Comparison of ENCODE assay signal across 9 cellular contexts in genomic region chr21:36419996-36420395, GRCh38. TPM values are rescaled to one million over a fixed set of nuclear protein-coding genes. Genes with fewer than 3 reads are reported as not detected.
DNase-seq lines count a peak whose midpoint lies in the region; ATAC-seq, FAIRE-seq and TF ChIP-seq lines count a peak whose summit lies in the region.
"Had no signal": no experiment of that assay in that cellular context is flagged by ENCODE, and none has a peak within 500 bp of the region (broad histone marks: within the 10 kb centered on the region; RNA-seq: fewer than 3 reads in every experiment).

No MANE protein-coding gene starts in this region.

- H3K36me3 Mint-ChIP-seq in Caco-2 (ENCODE audit: insufficient read depth, unreplicated experiment) (peaks cover 11% of the 10 kb centered on the region), memory B cell (peaks cover 7% of the 10 kb centered on the region)

- DNase-seq in Caco-2 (peak; percentile 77 to 80), NCI-H510A treated with DMSO at 0.1 percent for 48 hours (lab: John Stamatoyannopoulos, UW) (peak; percentile 59), endothelial cell of umbilical vein (ENCODE audit: low read depth, low spot score) (peak; percentile 93), memory B cell (ENCODE audit: low spot score in 2 of 2) (peak in 1 of 2 donors; percentile 19)
- DNase-seq in activated CD4-positive, alpha-beta T cell treated with anti-CD3 and anti-CD28 coated beads, Interleukin-2, amount 50 U/mL, for 4 hours: peak; percentile 12 to 25
- peak; percentile 13 for DNase-seq in stimulated activated CD8-positive, alpha-beta memory T cell treated with anti-CD3 and anti-CD28 coated beads, Interleukin-7, amount 100 ng/mL, for 1 hour (ENCODE audit: low read depth in 2 of 2)

- no peaks in the 10 kb centered on the region for H3K79me2 ChIP-seq in endothelial cell of umbilical vein (ENCODE audit: control insufficient read depth, insufficient read depth, low read length)

- H3K4me3 ChIP-seq in Caco-2 (ENCODE audit: low read depth, low read length): no peak overlapping the region
- H3K4me3 ChIP-seq in endothelial cell of umbilical vein (replicated peaks in 1 of 3; ENCODE audit: insufficient read depth in 1 of 3, low read depth in 1 of 3, low read length in 3 of 3): no peak overlapping the region

- H3K9me1 ChIP-seq in endothelial cell of umbilical vein (replicated peaks; ENCODE audit: control insufficient read depth, extremely low read depth, insufficient read depth, low read length): no peaks in the 10 kb centered on the region

- H3K9me3 ChIP-seq in Caco-2 (no peaks in the 10 kb centered on the region), endothelial cell of umbilical vein (replicated peaks; ENCODE audit: control insufficient read depth, insufficient read depth, low read length) (no peaks in the 10 kb centered on the region)

- no peak overlapping the region for H2AFZ ChIP-seq in endothelial cell of umbilical vein (ENCODE audit: low read depth, low read length)

- no peak overlapping the region for H3K27ac ChIP-seq in endothelial cell of umbilical vein (ENCODE audit: insufficient read depth, low read depth, low read length)

- H3K4me1 Mint-ChIP-seq in Caco-2 (ENCODE audit: low read depth, unreplicated experiment) (no peaks in the 10 kb centered on the region), memory B cell (no peaks in the 10 kb centered on the region)
- H3K4me1 Mint-ChIP-seq: IgD-negative memory B cell had no signal

- TF ChIP-seq POLR2A in endothelial cell of umbilical vein (IDR thresholded peaks at IDR 0.05; ENCODE audit: low read depth, low read length): no peak

- no peak overlapping the region for H3K9ac ChIP-seq in endothelial cell of umbilical vein (replicated peaks; ENCODE audit: extremely low read depth, insufficient read depth, low read length)

- POLR2A ChIA-PET in Caco-2 (lab: Charles Lee): interaction anchor here (0.6 kb wide), 1 partner anchor 987 kb away, joined by 4 read pairs; no protein-coding TSS in a partner anchor
- POLR2A ChIA-PET in endothelial cell of umbilical vein (lab: Charles Lee): no interaction called here

- H3K4me1 ChIP-seq in Caco-2: no peaks in the 10 kb centered on the region
- peaks cover 2% of the 10 kb centered on the region for H3K4me1 ChIP-seq in endothelial cell of umbilical vein (ENCODE audit: control insufficient read depth, extremely low read depth, insufficient read depth, low read length)

- no peaks in the 10 kb centered on the region for H3K27me3 Mint-ChIP-seq in Caco-2 (ENCODE audit: insufficient read depth, unreplicated experiment)
- no peaks in the 10 kb centered on the region for H3K27me3 Mint-ChIP-seq in memory B cell
- H3K27me3 Mint-ChIP-seq: IgD-negative memory B cell had no signal

- intact Hi-C loops in Caco-2 (cut with micrococcal nuclease; ENCODE audit: unreplicated experiment) (loop anchor here (1.0 to 5.0 kb wide), 2 partner anchors 60 to 507 kb away; partner anchors contain the start of gene CLDN14), endothelial cell of umbilical vein (cut with micrococcal nuclease) (loop anchor here (1.0 to 5.0 kb wide), 7 partner anchors 85 to 507 kb away; no protein-coding TSS in a partner anchor)

- dilution Hi-C loops in endothelial cell of umbilical vein (cut with MboI; ENCODE audit: extremely low pct_ligation_motif_present, low sequenced_read_pairs): no loop called here

- peak; percentile 97 for FAIRE-seq in endothelial cell of umbilical vein (lab: Jason Lieb, UNC)

- CTCF ChIA-PET in Caco-2 (lab: Charles Lee): no interaction called here
- CTCF ChIA-PET in endothelial cell of umbilical vein (lab: Charles Lee): interaction anchor here (0.6 to 2.0 kb wide), 11 partner anchors 9 to 508 kb away, joined by 3 to 11 read pairs (median 6); no protein-coding TSS in a partner anchor

- H3K27me3 ChIP-seq in Caco-2 (replicated peaks; ENCODE audit: control insufficient read depth, insufficient read depth, low read length) (no peaks in the 10 kb centered on the region), endothelial cell of umbilical vein (ENCODE audit: control insufficient read depth in 2 of 2, insufficient read depth in 2 of 2, low read length in 2 of 2) (no peaks in the 10 kb centered on the region)

- peak; percentile 80 for ATAC-seq in HG02852 (IDR thresholded peaks at IDR 0.05; ENCODE audit: unreplicated experiment)
- ATAC-seq in memory B cell (ENCODE audit: low read depth): peak; percentile 53
- ATAC-seq in GM21390 (IDR thresholded peaks at IDR 0.05; ENCODE audit: unreplicated experiment): no peak

- BruUV-seq in Caco-2 (replicated peaks; lab: Mats Ljungman, UMichigan): no TSS peak
- BruUV-seq in endothelial cell of umbilical vein (replicated peaks; lab: Mats Ljungman, UMichigan): no TSS peak

- H3K4me2 ChIP-seq in endothelial cell of umbilical vein (ENCODE audit: insufficient read depth, low read length): no peak overlapping the region

- H3K9me3 Mint-ChIP-seq in Caco-2 (ENCODE audit: unreplicated experiment) (no peaks in the 10 kb centered on the region), memory B cell (no peaks in the 10 kb centered on the region)
- H3K9me3 Mint-ChIP-seq: IgD-negative memory B cell had no signal

- no peaks in the 10 kb centered on the region for H3K36me3 ChIP-seq in Caco-2 (ENCODE audit: control insufficient read depth, insufficient read depth, low read length)
- H3K36me3 ChIP-seq in endothelial cell of umbilical vein (ENCODE audit: control insufficient read depth in 2 of 2, extremely low read depth in 1 of 2, insufficient read depth in 2 of 2, low read length in 2 of 2): no peaks in the 10 kb centered on the region

- peak; percentile 65 to 80 for TF ChIP-seq CTCF in Caco-2 (IDR thresholded peaks at IDR 0.05; ENCODE audit: insufficient read depth in 1 of 2, low read depth in 1 of 2, low read length in 1 of 2, severe bottlenecking in 1 of 2, unreplicated experiment in 1 of 2)
- peak; percentile 76 to 80 for TF ChIP-seq CTCF in endothelial cell of umbilical vein (IDR thresholded peaks at IDR 0.05; ENCODE audit: extremely low read depth in 1 of 2, insufficient read depth in 1 of 2, low read depth in 1 of 2, low read length in 2 of 2)

- H3K4me3 Mint-ChIP-seq in Caco-2 (ENCODE audit: unreplicated experiment) (no peak overlapping the region), memory B cell (no peak overlapping the region)

- no peak overlapping the region for H3K27ac Mint-ChIP-seq in Caco-2 (ENCODE audit: unreplicated experiment)
- no peak overlapping the region for H3K27ac Mint-ChIP-seq in memory B cell

- H4K20me1 ChIP-seq in endothelial cell of umbilical vein (replicated peaks; ENCODE audit: control insufficient read depth, extremely low read depth, insufficient read depth, low read length): no peaks in the 10 kb centered on the region

TF ChIP-seq in endothelial cell of umbilical vein, 7 proteins besides CTCF, POLR2A, EP300 and RAD21:
- TF ChIP-seq MYC (IDR thresholded peaks at IDR 0.05; ENCODE audit: low read depth, low read length) (no peak), EZH2 (IDR thresholded peaks at IDR 0.05; ENCODE audit: borderline replicate concordance, low read depth, low read length, severe bottlenecking) (no peak), MAX (IDR thresholded peaks at IDR 0.05; ENCODE audit: insufficient read depth, insufficient read length) (no peak), POLR2AphosphoS5 (IDR thresholded peaks at IDR 0.05; ENCODE audit: insufficient read depth, low read depth, low read length) (peak; percentile 16)

RNA-seq across cellular contexts. Expression of gene CHAF1B, which starts 34.8 kb away (rescaled TPM):
- 16.4 and 18.7 TPM in 2 replicates for total RNA-seq in Caco-2 (2022)
- total RNA-seq in endothelial cell of umbilical vein: 13.0 and 16.4 TPM in 2 replicates
- polyA plus RNA-seq in endothelial cell of umbilical vein: 5.4 and 7.0 TPM in 2 replicates
- polyA plus RNA-seq in endothelial cell of umbilical vein (2011; cell fraction: cytosol; rRNA removed): 8.0 and 9.7 TPM in 2 replicates
- polyA plus RNA-seq in endothelial cell of umbilical vein (2011; cell fraction: nucleus; rRNA removed): 8.0 and 11.8 TPM in 2 replicates
- polyA plus RNA-seq in endothelial cell of umbilical vein (2012): 7.1 and 9.2 TPM in 2 replicates
- 7.0 and 7.8 TPM in 2 replicates for polyA minus RNA-seq in endothelial cell of umbilical vein
- 12.7 TPM for polyA minus RNA-seq in endothelial cell of umbilical vein (2011; cell fraction: cytosol; rRNA and poly(A)+ RNA removed)
- 4.4 and 5.0 TPM in 2 replicates for polyA minus RNA-seq in endothelial cell of umbilical vein (2011; cell fraction: nucleus; rRNA and poly(A)+ RNA removed)

RNA-seq across cellular contexts. Expression of gene CLDN14, which starts 59.9 kb away (rescaled TPM):
- not detected in 2 replicates for total RNA-seq in Caco-2 (2022)
- total RNA-seq in endothelial cell of umbilical vein: 0.62 and 1.0 TPM in 2 replicates
- 2.5 TPM in 2 replicates for polyA plus RNA-seq in endothelial cell of umbilical vein
- polyA plus RNA-seq in endothelial cell of umbilical vein (2011; cell fraction: cytosol; rRNA removed): 1.3 and 2.2 TPM in 2 replicates
- 2.2 TPM in 2 replicates for polyA plus RNA-seq in endothelial cell of umbilical vein (2011; cell fraction: nucleus; rRNA removed)
- 3.0 and 3.5 TPM in 2 replicates for polyA plus RNA-seq in endothelial cell of umbilical vein (2012)
- 0.53 TPM in 1 of 2 replicates, not detected in the other for polyA minus RNA-seq in endothelial cell of umbilical vein
- not detected for polyA minus RNA-seq in endothelial cell of umbilical vein (2011; cell fraction: cytosol; rRNA and poly(A)+ RNA removed)
- polyA minus RNA-seq in endothelial cell of umbilical vein (2011; cell fraction: nucleus; rRNA and poly(A)+ RNA removed): 1.2 and 2.3 TPM in 2 replicates
- polyA plus RNA-seq: IgD-negative memory B cell had no signal
